10 cellular contexts compared by ENCODE assay signal in the genomic region with DNA sequence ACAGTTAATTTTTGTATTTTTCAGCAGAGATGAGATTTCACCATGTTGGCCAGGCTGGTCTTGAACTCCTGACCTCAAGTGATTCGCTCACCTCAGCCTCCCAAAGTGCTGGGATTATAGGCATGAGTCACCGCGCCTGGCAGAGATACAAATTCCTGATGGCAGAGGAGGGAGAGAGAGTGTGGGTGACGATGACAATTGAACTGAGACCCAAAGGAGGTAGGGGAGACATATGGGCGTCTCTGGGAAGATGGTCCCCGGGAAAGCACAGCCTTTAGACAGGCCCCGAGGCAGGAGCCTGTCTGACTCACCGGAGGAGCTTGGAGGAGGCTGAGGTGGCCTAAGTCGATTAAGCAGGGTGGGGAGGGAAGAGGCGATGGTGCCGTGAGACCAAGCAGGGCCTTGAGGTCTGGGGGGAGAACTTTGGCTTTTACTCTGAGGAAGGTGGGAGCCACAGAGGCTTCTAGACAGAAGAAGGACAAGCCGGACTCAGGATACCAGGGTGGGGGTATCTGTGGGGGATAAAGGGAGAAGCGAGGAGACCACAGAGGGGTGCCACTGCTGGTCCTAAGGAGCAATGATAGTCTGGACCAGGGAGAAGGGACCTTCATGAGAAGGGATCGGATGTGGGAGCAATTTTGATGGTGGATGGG. TPM values are rescaled to one million over a fixed set of nuclear protein-coding genes. Genes with fewer than 3 reads are reported as not detected.
DNase-seq lines count a peak whose midpoint lies in the region; ATAC-seq, FAIRE-seq and TF ChIP-seq lines count a peak whose summit lies in the region.
"Had no signal": no experiment of that assay in that cellular context is flagged by ENCODE, and none has a peak within 500 bp of the region (broad histone marks: within the 10 kb centered on the region; RNA-seq: fewer than 3 reads in every experiment).

No MANE protein-coding gene starts in this region.

- H3K4me3 ChIP-seq in fibroblast of lung (replicated peaks in 1 of 4; ENCODE audit: control extremely low read depth in 1 of 4, insufficient read depth in 1 of 4, low read depth in 3 of 4, low read length in 4 of 4) = no peak overlapping the region
- H3K4me3 ChIP-seq: lung had no signal

- peaks cover 22% of the 10 kb centered on the region for H3K36me3 Mint-ChIP-seq in T-helper 1 cell treated with Interleukin-12 subunit alpha and Interleukin-12 subunit beta and Interleukin-4 antibody, amounts not matched to agents 30 μg/mL and 1 μg/mL, for 36 hours (ENCODE audit: low read depth)
- no peaks in the 10 kb centered on the region for H3K36me3 Mint-ChIP-seq in stimulated activated memory B cell treated with anti-CD40 and anti-IgM and Interleukin-4, amounts not matched to agents 10 μg/mL and 1 μg/mL and 100 μg/mL, for 72 hours

- FAIRE-seq in RCC 7860 (lab: Jason Lieb, UNC) = peak; percentile 82

- no peak for TF ChIP-seq CTCF in fibroblast of lung (conservative IDR thresholded peaks at IDR 0.05 in 1 of 2, IDR thresholded peaks at IDR 0.05 in 1 of 2; ENCODE audit: low read depth in 1 of 2, low read length in 2 of 2)

- no peaks in the 10 kb centered on the region for H3K36me3 ChIP-seq in fibroblast of lung (ENCODE audit: control insufficient read depth, insufficient read depth, low read length)

- no peak overlapping the region for H3K4me3 Mint-ChIP-seq in T-helper 1 cell treated with Interleukin-12 subunit alpha and Interleukin-12 subunit beta and Interleukin-4 antibody, amounts not matched to agents 30 μg/mL and 1 μg/mL, for 36 hours
- no peak overlapping the region for H3K4me3 Mint-ChIP-seq in stimulated activated memory B cell treated with anti-CD40 and anti-IgM and Interleukin-4, amounts not matched to agents 10 μg/mL and 1 μg/mL and 100 μg/mL, for 72 hours

- ATAC-seq in stimulated activated memory B cell treated with anti-CD40 and anti-IgM and Interleukin-4, amounts not matched to agents 10 μg/mL and 1 μg/mL and 100 μg/mL, for 72 hours = no peak
- ATAC-seq in GM21390 (IDR thresholded peaks at IDR 0.05; ENCODE audit: unreplicated experiment) = no peak
- no peak for ATAC-seq in HG03457 (IDR thresholded peaks at IDR 0.05; ENCODE audit: unreplicated experiment)

- peaks cover 4% of the 10 kb centered on the region for H3K27me3 ChIP-seq in fibroblast of lung (ENCODE audit: control insufficient read depth, insufficient read depth, low read length)

- no peaks in the 10 kb centered on the region for H4K20me1 ChIP-seq in fibroblast of lung (ENCODE audit: control insufficient read depth, extremely low read depth, insufficient read depth, low read length)

- H3K4me2 ChIP-seq in fibroblast of lung (ENCODE audit: extremely low read depth, insufficient read depth, low read length) = no peak overlapping the region

- peaks cover 53% of the 10 kb centered on the region for H3K4me1 Mint-ChIP-seq in T-helper 1 cell treated with Interleukin-12 subunit alpha and Interleukin-12 subunit beta and Interleukin-4 antibody, amounts not matched to agents 30 μg/mL and 1 μg/mL, for 36 hours (ENCODE audit: low read depth)
- H3K4me1 Mint-ChIP-seq in stimulated activated memory B cell treated with anti-CD40 and anti-IgM and Interleukin-4, amounts not matched to agents 10 μg/mL and 1 μg/mL and 100 μg/mL, for 72 hours = peaks cover 67% of the 10 kb centered on the region

- H3K9me3 ChIP-seq in fibroblast of lung (ENCODE audit: control insufficient read depth, insufficient read depth, low read depth, low read length) = no peaks in the 10 kb centered on the region

- no peak overlapping the region for H2AFZ ChIP-seq in fibroblast of lung (ENCODE audit: low read length)

- H3K79me2 ChIP-seq in fibroblast of lung (ENCODE audit: control insufficient read depth, insufficient read depth, low read length) = no peaks in the 10 kb centered on the region

- peaks cover 6% of the 10 kb centered on the region for H3K4me1 ChIP-seq in fibroblast of lung (ENCODE audit: control insufficient read depth, extremely low read depth, insufficient read depth, low read length)

- peaks cover 3% of the 10 kb centered on the region for H3K9me3 Mint-ChIP-seq in T-helper 1 cell treated with Interleukin-12 subunit alpha and Interleukin-12 subunit beta and Interleukin-4 antibody, amounts not matched to agents 30 μg/mL and 1 μg/mL, for 36 hours
- no peaks in the 10 kb centered on the region for H3K9me3 Mint-ChIP-seq in stimulated activated memory B cell treated with anti-CD40 and anti-IgM and Interleukin-4, amounts not matched to agents 10 μg/mL and 1 μg/mL and 100 μg/mL, for 72 hours

- DNase-seq in T-helper 1 cell (no peak), RCC 7860 (ENCODE audit: low spot score) (peak; percentile 94), fibroblast of lung (ENCODE audit: low read depth in 2 of 2) (peak; percentile 50 to 73), NCI-H1436 (lab: John Stamatoyannopoulos, UW) (no peak)
- DNase-seq: activated CD4-positive, CD25-positive, alpha-beta regulatory T cell treated with anti-CD3 and anti-CD28 coated beads, Interleukin-2, amount 50 U/mL, for 72 hours had no signal

- no peak overlapping the region for H3K27ac ChIP-seq in fibroblast of lung (ENCODE audit: insufficient read depth, low read length)

- no peak overlapping the region for H3K9ac ChIP-seq in fibroblast of lung (ENCODE audit: insufficient read depth, low read length)

- peak overlapping the region; percentile 95 for H3K27ac Mint-ChIP-seq in T-helper 1 cell treated with Interleukin-12 subunit alpha and Interleukin-12 subunit beta and Interleukin-4 antibody, amounts not matched to agents 30 μg/mL and 1 μg/mL, for 36 hours
- H3K27ac Mint-ChIP-seq in stimulated activated memory B cell treated with anti-CD40 and anti-IgM and Interleukin-4, amounts not matched to agents 10 μg/mL and 1 μg/mL and 100 μg/mL, for 72 hours = peak overlapping the region; percentile 86

- peaks cover 11% of the 10 kb centered on the region for H3K27me3 Mint-ChIP-seq in T-helper 1 cell treated with Interleukin-12 subunit alpha and Interleukin-12 subunit beta and Interleukin-4 antibody, amounts not matched to agents 30 μg/mL and 1 μg/mL, for 36 hours (ENCODE audit: low read depth)
- no peaks in the 10 kb centered on the region for H3K27me3 Mint-ChIP-seq in stimulated activated memory B cell treated with anti-CD40 and anti-IgM and Interleukin-4, amounts not matched to agents 10 μg/mL and 1 μg/mL and 100 μg/mL, for 72 hours

RNA-seq across cellular contexts. Expression of gene ARRDC2, which starts 38.2 kb away (rescaled TPM):
- total RNA-seq in fibroblast of lung = 3.9 and 9.1 TPM in 2 replicates
- polyA plus RNA-seq in fibroblast of lung = 2.1 and 3.0 TPM in 2 replicates
- 2.3 and 3.5 TPM in 2 replicates for polyA plus RNA-seq in fibroblast of lung (2012)
- polyA minus RNA-seq in fibroblast of lung (ENCODE audit: low replicate concordance) = 0.96 and 4.6 TPM in 2 replicates

RNA-seq across cellular contexts. Expression of gene IL12RB1, which starts 40.5 kb away (rescaled TPM):
- total RNA-seq in fibroblast of lung = under 0.01 and 0.50 TPM in 2 replicates
- 0.06 and 0.75 TPM in 2 replicates for polyA plus RNA-seq in fibroblast of lung
- 0.73 TPM in 1 of 2 replicates, not detected in the other for polyA plus RNA-seq in fibroblast of lung (2012)
- polyA minus RNA-seq in fibroblast of lung (ENCODE audit: low replicate concordance) = 0.37 and 2.5 TPM in 2 replicates

RNA-seq across cellular contexts. Expression of gene MAST3, which starts 51.4 kb away (rescaled TPM):
- 2.3 and 4.1 TPM in 2 replicates for total RNA-seq in fibroblast of lung
- polyA plus RNA-seq in fibroblast of lung = 2.0 and 2.3 TPM in 2 replicates
- 3.3 and 3.4 TPM in 2 replicates for polyA plus RNA-seq in fibroblast of lung (2012)
- 10.1 and 11.5 TPM in 2 replicates for polyA minus RNA-seq in fibroblast of lung (ENCODE audit: low replicate concordance)

Comparison
In these comparisons a context has a peak if more than half of its experiments do, and no peak if none do; other contexts are left out.
1. DNase-seq: peak in RCC 7860 (single experiment) and fibroblast of lung (2 of 2); none in T-helper 1 cell (0 of 5) and NCI-H1436 (single experiment).